8 cellular contexts compared by ENCODE assay signal in genomic region chr2:152925540-152926448, GRCh38.
A peak's percentile ranks its signal among the peaks of the same experiment; 100 is the strongest.
DNase-seq lines count a peak whose midpoint lies in the region; ATAC-seq and TF ChIP-seq lines count a peak whose summit lies in the region.

No MANE protein-coding gene starts in this region.

- peak; percentile 83 for TF ChIP-seq CTCF in Calu3 (IDR thresholded peaks at IDR 0.05; ENCODE audit: unreplicated experiment)
- TF ChIP-seq CTCF in fibroblast of pulmonary artery (IDR thresholded peaks at IDR 0.05; ENCODE audit: low read length, missing control alignments), result peak; percentile 56

- ATAC-seq in GM19025 (IDR thresholded peaks at IDR 0.05; ENCODE audit: low read depth, unreplicated experiment) (peak; percentile 65), HG03095 (IDR thresholded peaks at IDR 0.05; ENCODE audit: unreplicated experiment) (peak; percentile 87)

- H3K27me3 Mint-ChIP-seq in Calu3 (ENCODE audit: unreplicated experiment), result peaks cover 23% of the 10 kb centered on the region

- H3K27ac Mint-ChIP-seq in Calu3 (ENCODE audit: unreplicated experiment), result no peak overlapping the region

- no peak overlapping the region for H3K4me3 Mint-ChIP-seq in Calu3 (ENCODE audit: low read depth, unreplicated experiment)

- CTCF ChIA-PET in Calu3 (lab: Charles Lee), result no interaction called here

- DNase-seq in Calu3, result peak; percentile 80
- peak; percentile 7 for DNase-seq in NCI-H2107 treated with DMSO at 0.1 percent for 48 hours (lab: John Stamatoyannopoulos, UW; ENCODE audit: unreplicated experiment)
- peak; percentile 2 to 4 for DNase-seq in activated CD4-positive, alpha-beta T cell treated with anti-CD3 and anti-CD28 coated beads for 4 hours
- DNase-seq in fibroblast of pulmonary artery (ENCODE audit: low read depth), result peak; percentile 42
- DNase-seq in pons (ENCODE audit: low spot score), result peak; percentile 66
- DNase-seq in GF-D8 (lab: John Stamatoyannopoulos, UW), result no peak

- no peaks in the 10 kb centered on the region for H3K9me3 Mint-ChIP-seq in Calu3 (ENCODE audit: low read depth, unreplicated experiment)

- H3K36me3 Mint-ChIP-seq in Calu3 (ENCODE audit: insufficient read depth, unreplicated experiment), result no peaks in the 10 kb centered on the region

- no peak overlapping the region for H3K4me3 ChIP-seq in fibroblast of pulmonary artery (replicated peaks; ENCODE audit: low read depth, low read length)

- intact Hi-C loops in Calu3 (cut with micrococcal nuclease; ENCODE audit: unreplicated experiment), result loop anchor here (1.0 to 5.0 kb wide), 4 partner anchors 237 to 1452 kb away; partner anchors contain the start of gene RPRM

- no peaks in the 10 kb centered on the region for H3K4me1 Mint-ChIP-seq in Calu3 (ENCODE audit: low read depth, unreplicated experiment)

- BruUV-seq in Calu3 (replicated peaks; lab: Mats Ljungman, UMichigan), result no TSS peak
